ENCODE assay signal across 8 cellular contexts in genomic region chr11:63871962-63872832, GRCh38. TPM values are rescaled to one million over a fixed set of nuclear protein-coding genes. Genes with fewer than 3 reads are reported as not detected.
A peak's percentile ranks its signal among the peaks of the same experiment; 100 is the strongest.
DNase-seq lines count a peak whose midpoint lies in the region; ATAC-seq and TF ChIP-seq lines count a peak whose summit lies in the region.

No MANE protein-coding gene starts in this region.

- H3K9me3 ChIP-seq in esophagus muscularis mucosa (no peaks in the 10 kb centered on the region), muscle layer of duodenum (ENCODE audit: control insufficient read depth in 1 of 2, low read length in 2 of 2) (no peaks in the 10 kb centered on the region), transverse colon (no peaks in the 10 kb centered on the region)

- POLR2A ChIA-PET in activated CD4-positive, alpha-beta memory T cell treated with anti-CD3 and anti-CD28 coated beads, Interleukin-2, amount 10 ng/mL, durations not matched to agents 7 days and 5 days (lab: Charles Lee) = interaction anchor here (0.8 to 2.7 kb wide), 4 partner anchors 15 to 34 kb away, joined by 4 to 7 read pairs (median 6); partner anchors contain the start of gene MARK2

- peaks cover 63% of the 10 kb centered on the region for H3K4me1 Mint-ChIP-seq in activated CD4-positive, alpha-beta memory T cell treated with anti-CD3 and anti-CD28 coated beads, Interleukin-2, amount 10 ng/mL, durations not matched to agents 7 days and 5 days

- H3K27me3 Mint-ChIP-seq in activated CD4-positive, alpha-beta memory T cell treated with anti-CD3 and anti-CD28 coated beads, Interleukin-2, amount 10 ng/mL, durations not matched to agents 7 days and 5 days = no peaks in the 10 kb centered on the region

- in situ Hi-C loops in transverse colon (cut with MboI; ENCODE audit: low pct_ligation_motif_present in 1 of 4, low pct_unique_long_range_greater_than_20kb in 1 of 4, low sequenced_read_pairs in 3 of 4) = no loop called here

- H3K27ac Mint-ChIP-seq in activated CD4-positive, alpha-beta memory T cell treated with anti-CD3 and anti-CD28 coated beads, Interleukin-2, amount 10 ng/mL, durations not matched to agents 7 days and 5 days = no peak overlapping the region

- peak; percentile 96 for DNase-seq in CD1c-positive myeloid dendritic cell (ENCODE audit: extremely low spot score)
- DNase-seq in NCI-H2107 (lab: John Stamatoyannopoulos, UW) = peak; percentile 36
- peak; percentile 59 for DNase-seq in activated CD4-positive, alpha-beta memory T cell treated with anti-CD3 and anti-CD28 coated beads, Interleukin-2, amount 10 ng/mL, durations not matched to agents 7 days and 5 days
- DNase-seq in esophagus muscularis mucosa (ENCODE audit: extremely low spot score) = peak; percentile 94
- peak; percentile 87 for DNase-seq in transverse colon

- no peak overlapping the region for H3K4me3 Mint-ChIP-seq in activated CD4-positive, alpha-beta memory T cell treated with anti-CD3 and anti-CD28 coated beads, Interleukin-2, amount 10 ng/mL, durations not matched to agents 7 days and 5 days

- peaks cover 23% of the 10 kb centered on the region for H3K36me3 Mint-ChIP-seq in activated CD4-positive, alpha-beta memory T cell treated with anti-CD3 and anti-CD28 coated beads, Interleukin-2, amount 10 ng/mL, durations not matched to agents 7 days and 5 days (ENCODE audit: low read depth)

- 20% methylated on average over 11 of the region's 11 CpGs for WGBS in esophagus muscularis mucosa
- WGBS in transverse colon (ENCODE audit: low coverage in 1 of 2), 2 donors = 10 to 19% methylated on average over 2 to 11 of the region's 11 CpGs

- no peaks in the 10 kb centered on the region for H3K9me3 Mint-ChIP-seq in activated CD4-positive, alpha-beta memory T cell treated with anti-CD3 and anti-CD28 coated beads, Interleukin-2, amount 10 ng/mL, durations not matched to agents 7 days and 5 days

- H3K4me1 ChIP-seq in esophagus muscularis mucosa = peaks cover 83 to 97% (median 88%) of the 10 kb centered on the region in 4 donors
- peaks cover 30 to 67% of the 10 kb centered on the region in 2 donors for H3K4me1 ChIP-seq in muscle layer of duodenum (ENCODE audit: control insufficient read depth in 1 of 2, insufficient read depth in 2 of 2, low read length in 2 of 2)
- H3K4me1 ChIP-seq in transverse colon = peaks cover 44 to 77% (median 63%) of the 10 kb centered on the region in 4 donors

- H3K27ac ChIP-seq in esophagus muscularis mucosa (replicated peaks in 1 of 4) (peak overlapping the region; percentile 47 to 72 (median 60)), muscle layer of duodenum (ENCODE audit: low read length) (peak overlapping the region; percentile 10), transverse colon (peak overlapping the region; percentile 74 to 85 (median 82))

- CTCF ChIA-PET in activated CD4-positive, alpha-beta memory T cell treated with anti-CD3 and anti-CD28 coated beads, Interleukin-2, amount 10 ng/mL, durations not matched to agents 7 days and 5 days (lab: Charles Lee) = interaction anchor here (0.6 to 2.3 kb wide), 4 partner anchors 20 to 73 kb away, joined by 3 to 16 read pairs (median 4); partner anchors contain the start of gene MARK2

- peak overlapping the region in 2 of 4 donors; percentile 10 to 17 for H3K4me3 ChIP-seq in esophagus muscularis mucosa
- H3K4me3 ChIP-seq in muscle layer of duodenum (ENCODE audit: low read depth in 1 of 2, low read length in 2 of 2) = peak overlapping the region in 1 of 2 donors; percentile 5
- peak overlapping the region in 1 of 4 donors; percentile 1 for H3K4me3 ChIP-seq in transverse colon

- intact Hi-C loops in esophagus muscularis mucosa (cut with DNase I) (loop anchor here (2.0 kb wide), 1 partner anchor 33 kb away; the partner anchor contains the start of gene MARK2), transverse colon (cut with DNase I; ENCODE audit: low total_unique reads) (no loop called here)

- H3K36me3 ChIP-seq in esophagus muscularis mucosa (peaks cover 0 to 5% (median 0%) of the 10 kb centered on the region in 4 donors), muscle layer of duodenum (ENCODE audit: control insufficient read depth in 1 of 2, insufficient read depth in 2 of 2, low read length in 2 of 2) (peaks cover 6 to 8% of the 10 kb centered on the region in 2 donors), transverse colon (no peaks in the 10 kb centered on the region)

- peak; percentile 91 for ATAC-seq in GM18520 (IDR thresholded peaks at IDR 0.05; ENCODE audit: unreplicated experiment)
- ATAC-seq in HG02973 (IDR thresholded peaks at IDR 0.05; ENCODE audit: unreplicated experiment) = peak; percentile 81

- no peaks in the 10 kb centered on the region for H3K27me3 ChIP-seq in esophagus muscularis mucosa
- no peaks in the 10 kb centered on the region for H3K27me3 ChIP-seq in muscle layer of duodenum (ENCODE audit: low read depth, low read length)
- no peaks in the 10 kb centered on the region for H3K27me3 ChIP-seq in transverse colon

- no peak for TF ChIP-seq POLR2A in esophagus muscularis mucosa (IDR thresholded peaks at IDR 0.05; ENCODE audit: low read depth)
- TF ChIP-seq POLR2A in transverse colon (IDR thresholded peaks at IDR 0.05) = no peak

- TF ChIP-seq CTCF in esophagus muscularis mucosa (IDR thresholded peaks at IDR 0.05) = peak; percentile 44 to 61 (median 47)
- peak; percentile 34 to 71 (median 37) for TF ChIP-seq CTCF in transverse colon (IDR thresholded peaks at IDR 0.05)

- no peak for TF ChIP-seq EP300 in esophagus muscularis mucosa (IDR thresholded peaks at IDR 0.05)
- TF ChIP-seq EP300 in transverse colon (IDR thresholded peaks at IDR 0.05; ENCODE audit: low read depth) = no peak

RNA-seq across cellular contexts. Expression of gene MARK2, which starts 33.3 kb away (rescaled TPM):
- 10 to 100 TPM; 48.7 to 54.2 TPM for total RNA-seq in activated CD4-positive, alpha-beta memory T cell treated with anti-CD3 and anti-CD28 coated beads, Interleukin-2, amount 10 ng/mL, durations not matched to agents 7 days and 5 days
- total RNA-seq in esophagus muscularis mucosa = 10 to 100 TPM; 21.5 to 38.1 (median 30.6) TPM
- total RNA-seq in transverse colon = 100 to 1,000 TPM in 1 of 4 donors, 10 to 100 TPM in 3; 33.0 to 106 (median 77.8) TPM

RNA-seq across cellular contexts. Expression of gene RCOR2, which starts 44.8 kb away (rescaled TPM):
- total RNA-seq in activated CD4-positive, alpha-beta memory T cell treated with anti-CD3 and anti-CD28 coated beads, Interleukin-2, amount 10 ng/mL, durations not matched to agents 7 days and 5 days = not detected
- total RNA-seq in esophagus muscularis mucosa (under 1 TPM in 3 of 4 donors, not detected in 1; 0.40 to 0.45 (median 0.42) TPM), transverse colon (under 1 TPM in 2 of 4 donors, not detected in 2; 0.64 to 0.82 TPM)

RNA-seq across cellular contexts. Expression of gene SPINDOC, which starts 58.9 kb away (rescaled TPM):
- 10 to 100 TPM; 33.2 to 37.2 TPM for total RNA-seq in activated CD4-positive, alpha-beta memory T cell treated with anti-CD3 and anti-CD28 coated beads, Interleukin-2, amount 10 ng/mL, durations not matched to agents 7 days and 5 days
- total RNA-seq in esophagus muscularis mucosa (10 to 100 TPM; 12.0 to 25.8 (median 18.6) TPM), transverse colon (1 to 10 TPM; 1.5 to 9.8 (median 5.2) TPM)

Comparison
In these comparisons a context has a peak if more than half of its experiments do, and no peak if none do; other contexts are left out.
1. DNase-seq: peak in every context shown above with its lines; median percentile 96 in CD1c-positive myeloid dendritic cell; 94 in esophagus muscularis mucosa; 87 in transverse colon; 59 in activated CD4-positive, alpha-beta memory T cell treated with anti-CD3 and anti-CD28 coated beads, Interleukin-2, amount 10 ng/mL, durations not matched to agents 7 days and 5 days; 36 in NCI-H2107.
2. H3K27ac ChIP-seq: peak in every context shown above with its lines; median percentile 82 in transverse colon; 60 in esophagus muscularis mucosa; 10 in muscle layer of duodenum.